In the genomic region with DNA sequence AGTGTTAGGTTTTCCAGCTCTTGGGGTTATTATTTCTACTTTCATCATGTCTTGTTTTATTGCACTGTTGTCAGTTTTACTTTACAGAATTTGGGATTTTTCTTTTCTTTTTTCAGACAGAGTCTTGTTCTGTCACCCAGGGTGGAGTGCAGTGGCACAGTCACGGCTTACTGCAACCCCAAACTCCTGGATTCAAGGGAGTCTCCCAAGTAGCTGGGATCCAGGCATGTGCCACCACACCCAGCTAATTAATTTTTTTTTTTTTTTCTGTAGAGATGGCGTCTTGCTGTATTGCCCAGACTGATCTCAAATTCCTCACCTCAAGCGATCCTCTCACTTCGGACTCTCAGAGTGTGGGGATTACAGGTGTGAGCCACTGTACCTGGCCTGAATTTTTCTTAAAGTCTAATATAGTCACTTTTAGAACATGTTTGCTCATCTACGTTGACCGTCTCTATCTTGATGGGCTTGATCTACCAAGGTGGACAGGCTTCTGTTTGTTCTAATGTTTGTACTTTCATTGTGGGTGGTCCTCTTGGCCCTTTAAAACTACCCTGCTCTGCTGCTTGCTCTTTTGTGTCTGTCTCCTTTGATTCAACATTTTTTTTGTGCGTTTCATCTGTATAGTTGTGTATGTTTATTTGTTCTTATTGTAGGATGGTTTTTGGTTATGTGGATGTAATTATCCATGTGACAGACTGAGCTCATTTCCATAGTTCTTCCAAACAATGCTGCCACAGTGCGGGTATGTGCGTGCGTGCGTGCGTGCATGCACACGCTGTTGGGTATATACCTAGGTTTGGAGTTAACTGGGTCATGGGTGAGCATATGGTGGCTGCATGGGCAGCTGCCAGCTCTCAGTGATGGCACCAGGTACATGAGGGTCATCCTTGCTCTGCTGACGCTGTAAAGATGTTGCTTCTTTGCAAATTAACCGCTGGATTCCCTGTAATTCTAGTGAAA, we compare ENCODE assay signal across 11 cellular contexts. TPM values are rescaled to one million over a fixed set of nuclear protein-coding genes. Genes with fewer than 3 reads are reported as not detected.
DNase-seq lines count a peak whose midpoint lies in the region; ATAC-seq and TF ChIP-seq lines count a peak whose summit lies in the region.
"Had no signal": no experiment of that assay in that cellular context is flagged by ENCODE, and none has a peak within 500 bp of the region (broad histone marks: within the 10 kb centered on the region; RNA-seq: fewer than 3 reads in every experiment).

No MANE protein-coding gene starts in this region.

- H3K4me3 ChIP-seq in BLaER1 treated with 17β-estradiol and CSF1 and Interleukin-3, amounts not matched to agents 10 nM and 100 nM, result peak overlapping the region in 1 of 10 experiments; percentile 8; a peak in 1 of 20 replicates
- H3K4me3 ChIP-seq in mammary epithelial cell (replicated peaks in 1 of 3; ENCODE audit: insufficient read depth in 1 of 3, low read depth in 2 of 3, low read length in 3 of 3), result no peak overlapping the region
- no peak overlapping the region for H3K4me3 ChIP-seq in ovary

- dilution Hi-C loops in mammary epithelial cell (cut with HindIII; ENCODE audit: low sequenced_read_pairs), result no loop called here

- CTCF ChIA-PET in HEK293T (lab: Yijun Ruan, JAX) (interaction anchor here (0.6 kb wide), 1 partner anchor 20 kb away, joined by 5 read pairs; no protein-coding TSS in a partner anchor), mammary epithelial cell (lab: Charles Lee; ENCODE audit: low non-redundant PET) (interaction anchor here (0.6 kb wide), 1 partner anchor 21 kb away, joined by 4 read pairs; no protein-coding TSS in a partner anchor)

- peaks cover 18 to 57% (median 37%) of the 10 kb centered on the region in 11 experiments; a peak in 21 of 22 replicates for H3K9me3 ChIP-seq in BLaER1 treated with 17β-estradiol and CSF1 and Interleukin-3, amounts not matched to agents 10 nM and 100 nM (replicated peaks in 1 of 11)
- H3K9me3 ChIP-seq in mammary epithelial cell (replicated peaks; ENCODE audit: insufficient read depth, low read length) (no peaks in the 10 kb centered on the region), ovary (no peaks in the 10 kb centered on the region)

- H3K27me3 ChIP-seq in BLaER1 treated with 17β-estradiol and CSF1 and Interleukin-3, amounts not matched to agents 10 nM and 100 nM, result no peaks in the 10 kb centered on the region
- H3K27me3 ChIP-seq in mammary epithelial cell (ENCODE audit: insufficient read depth, low read length), result no peaks in the 10 kb centered on the region
- H3K27me3 ChIP-seq in ovary, result no peaks in the 10 kb centered on the region

- H3K79me2 ChIP-seq in mammary epithelial cell (ENCODE audit: insufficient read depth, low read length), result peaks cover 100% of the 10 kb centered on the region

- no peak for TF ChIP-seq POLR2A in ovary (IDR thresholded peaks at IDR 0.05)

- peaks cover 0 to 8% of the 10 kb centered on the region in 2 donors for H3K36me3 Mint-ChIP-seq in naive B cell

- H4K20me1 ChIP-seq in BLaER1 treated with 17β-estradiol and CSF1 and Interleukin-3, amounts not matched to agents 10 nM and 100 nM, result peaks cover 94 to 100% (median 100%) of the 10 kb centered on the region in 11 experiments
- peaks cover 27% of the 10 kb centered on the region for H4K20me1 ChIP-seq in mammary epithelial cell (ENCODE audit: insufficient read depth, low read length)

- in situ Hi-C loops in mammary epithelial cell (cut with MboI; ENCODE audit: low sequenced_read_pairs in 2 of 2), result loop anchor here in 1 of 2 donors (25.0 kb wide), 1 partner anchor 325 kb away; the partner anchor contains the start of gene RAPGEF1

- TF ChIP-seq CTCF in mammary epithelial cell (conservative IDR thresholded peaks at IDR 0.05 in 1 of 2, IDR thresholded peaks at IDR 0.05 in 1 of 2; ENCODE audit: extremely low read depth in 1 of 2, insufficient read depth in 1 of 2, low read depth in 1 of 2, low read length in 2 of 2), result no peak
- TF ChIP-seq CTCF in GM20000 (IDR thresholded peaks at IDR 0.05; ENCODE audit: extremely low read depth, missing control alignments), result no peak
- no peak for TF ChIP-seq CTCF in ovary (IDR thresholded peaks at IDR 0.05)

- H3K9me3 Mint-ChIP-seq in naive B cell, result peaks cover 0 to 2% (median 0%) of the 10 kb centered on the region in 7 donors

- 85% methylated on average over 15 of the region's 15 CpGs for WGBS in mammary epithelial cell (ENCODE audit: low coverage, missing lambda C conversion rate)
- WGBS in ovary, 3 donors, result 72 to 83% (median 81%) methylated on average over 15 of the region's 15 CpGs

- H3K27me3 Mint-ChIP-seq in naive B cell, result no peaks in the 10 kb centered on the region

- peaks cover 16 to 88% (median 70%) of the 10 kb centered on the region in 11 experiments for H3K36me3 ChIP-seq in BLaER1 treated with 17β-estradiol and CSF1 and Interleukin-3, amounts not matched to agents 10 nM and 100 nM
- peaks cover 4% of the 10 kb centered on the region for H3K36me3 ChIP-seq in mammary epithelial cell (ENCODE audit: insufficient read depth, low read length)
- no peaks in the 10 kb centered on the region for H3K36me3 ChIP-seq in ovary

- ATAC-seq in naive B cell (ENCODE audit: low read depth in 2 of 2), result no peak
- ATAC-seq: SK-N-SH treated with all-trans-retinoic acid at 6 μM for 48 hours had no signal

- H3K4me3 Mint-ChIP-seq in naive B cell, result peak overlapping the region in 3 of 8 donors; percentile 0 to 58 (median 45)

- H3K4me1 Mint-ChIP-seq in naive B cell, result peaks cover 56 to 98% (median 85%) of the 10 kb centered on the region in 3 donors

- POLR2A ChIA-PET in HEK293T (lab: Yijun Ruan, JAX), result interaction anchor here (2.4 kb wide), 1 partner anchor 39 kb away, joined by 8 read pairs; no protein-coding TSS in a partner anchor

- H3K27ac ChIP-seq in BLaER1 treated with 17β-estradiol and CSF1 and Interleukin-3, amounts not matched to agents 10 nM and 100 nM, result peak overlapping the region in 6 of 11 experiments; percentile 18 to 84 (median 61); a peak in 5 of 22 replicates
- H3K27ac ChIP-seq in mammary epithelial cell (ENCODE audit: insufficient read depth, low read depth, low read length) (peak overlapping the region; percentile 5), ovary (no peak overlapping the region)

- BruUV-seq in mammary epithelial cell (replicated peaks; lab: Mats Ljungman, UMichigan), result TSS peak; percentile 13

- intact Hi-C loops in mammary epithelial cell (cut with micrococcal nuclease) (no loop called here), ovary (cut with DNase I) (no loop called here)

- H3K9ac ChIP-seq in BLaER1 treated with 17β-estradiol and CSF1 and Interleukin-3, amounts not matched to agents 10 nM and 100 nM, result no peak overlapping the region
- H3K9ac ChIP-seq in mammary epithelial cell (ENCODE audit: insufficient read depth, low read length), result no peak overlapping the region

- no peak for TF ChIP-seq EP300 in ovary (IDR thresholded peaks at IDR 0.05)

- peaks cover 56 to 69% (median 65%) of the 10 kb centered on the region in 10 experiments for H3K4me1 ChIP-seq in BLaER1 treated with 17β-estradiol and CSF1 and Interleukin-3, amounts not matched to agents 10 nM and 100 nM
- H3K4me1 ChIP-seq in mammary epithelial cell (ENCODE audit: insufficient read depth, low read length) (peaks cover 32% of the 10 kb centered on the region), ovary (ENCODE audit: insufficient read depth) (peaks cover 34% of the 10 kb centered on the region)

- DNase-seq in HEK293T (ENCODE audit: extremely low spot score) (no peak), mammary epithelial cell (no peak), naive B cell (no peak), NOMO-1 treated with dmso at 0.1 percent for 144 hours (lab: John Stamatoyannopoulos, UW; ENCODE audit: unreplicated experiment) (no peak), GM20000 (ENCODE audit: low spot score) (no peak), ovary (no peak)
- no peak for DNase-seq in activated CD8-positive, alpha-beta memory T cell treated with anti-CD3 and anti-CD28 coated beads for 24 hours
- DNase-seq: NCI-H1048; stimulated activated CD4-positive, alpha-beta T cell treated with anti-CD3 and anti-CD28 coated beads, Interleukin-15, amount 100 ng/mL, for 24 hours had no signal

- H3K4me2 ChIP-seq in BLaER1 treated with 17β-estradiol and CSF1 and Interleukin-3, amounts not matched to agents 10 nM and 100 nM, result no peak overlapping the region
- no peak overlapping the region for H3K4me2 ChIP-seq in mammary epithelial cell (ENCODE audit: insufficient read depth, low read depth, low read length)

- H3K27ac Mint-ChIP-seq in naive B cell, result peak overlapping the region; percentile 17 to 92 (median 46)

- no peak overlapping the region for H2AFZ ChIP-seq in mammary epithelial cell (ENCODE audit: low read depth, low read length)

TF ChIP-seq in HEK293T, 16 proteins besides CTCF, POLR2A, EP300 and RAD21:
- TF ChIP-seq ZNF384 (IDR thresholded peaks at IDR 0.05) (peak; percentile 57), L3MBTL2 (conservative IDR thresholded peaks at IDR 0.05) (no peak), ELF4 (IDR thresholded peaks at IDR 0.05) (no peak), FOXK2 (IDR thresholded peaks at IDR 0.05) (no peak), FOXM1 (IDR thresholded peaks at IDR 0.05; ENCODE audit: borderline replicate concordance) (no peak), ARNT (IDR thresholded peaks at IDR 0.05) (no peak)

RNA-seq across cellular contexts. Expression of gene PRRC2B, which starts 18.1 kb away (rescaled TPM):
- total RNA-seq in mammary epithelial cell (100 to 1,000 TPM in 1 of 2 donors, 10 to 100 TPM in 1; 84.0 to 170 TPM), ovary (100 to 1,000 TPM in 6 of 7 donors, 10 to 100 TPM in 1; 97.6 to 319 (median 244) TPM)
- polyA plus RNA-seq in mammary epithelial cell (26.5 TPM), naive B cell (ENCODE audit: low read depth in 6 of 6) (10 to 100 TPM in 5 of 6 donors, 1 to 10 TPM in 1; 6.9 to 52.8 (median 15.4) TPM), ovary (100 to 1,000 TPM in 1 of 2 donors, 10 to 100 TPM in 1; 86.7 to 182 TPM)
- polyA minus RNA-seq in mammary epithelial cell, result 206 TPM

Comparison
In these comparisons a context has a peak if more than half of its experiments do, and no peak if none do; other contexts are left out.
1. H3K27ac ChIP-seq: peak in BLaER1 treated with 17β-estradiol and CSF1 and Interleukin-3, amounts not matched to agents 10 nM and 100 nM (6 of 11) and mammary epithelial cell (single experiment); none in ovary (0 of 2).